22 cellular contexts compared by ENCODE assay signal in genomic region chr2:42840141-42840540, GRCh38. TPM values are rescaled to one million over a fixed set of nuclear protein-coding genes. Genes with fewer than 3 reads are reported as not detected.
A peak's percentile ranks its signal among the peaks of the same experiment; 100 is the strongest.
DNase-seq lines count a peak whose midpoint lies in the region; ATAC-seq and TF ChIP-seq lines count a peak whose summit lies in the region.
"Had no signal": no experiment of that assay in that cellular context is flagged by ENCODE, and none has a peak within 500 bp of the region (broad histone marks: within the 10 kb centered on the region; RNA-seq: fewer than 3 reads in every experiment).

No MANE protein-coding gene starts in this region.

- H3K4me3 ChIP-seq in adipocyte (ENCODE audit: low read length) (no peak overlapping the region), fibroblast of pulmonary artery (replicated peaks; ENCODE audit: low read depth, low read length) (no peak overlapping the region), suprapubic skin (no peak overlapping the region), thyroid gland (replicated peaks in 1 of 3) (no peak overlapping the region)
- H3K4me3 ChIP-seq: colonic mucosa, mucosa of descending colon, smooth muscle cell had no signal

- H3K4me1 Mint-ChIP-seq in nephron progenitor cell, result peaks cover 41% of the 10 kb centered on the region
- H3K4me1 Mint-ChIP-seq: activated B cell treated with CpG ODN at 0.5 μM for 24 hours; CD4-positive, alpha-beta memory T cell had no signal

- WGBS in suprapubic skin, result 57% methylated on average over 3 of the region's 3 CpGs
- 49 to 71% methylated on average over 3 of the region's 3 CpGs for WGBS in thyroid gland, 2 donors

- H3K9me3 Mint-ChIP-seq in nephron progenitor cell, result peaks cover 20% of the 10 kb centered on the region
- H3K9me3 Mint-ChIP-seq: activated B cell treated with CpG ODN at 0.5 μM for 24 hours; activated naive CD4-positive, alpha-beta T cell treated with anti-CD3 and anti-CD28 coated beads, Interleukin-2, amount 50 U/mL, for 72 hours; CD4-positive, alpha-beta memory T cell; H9 had no signal

- H3K4me1 ChIP-seq in adipocyte (ENCODE audit: control insufficient read depth, insufficient read depth, low read length), result peaks cover 36% of the 10 kb centered on the region
- H3K4me1 ChIP-seq in suprapubic skin, result peaks cover 44% of the 10 kb centered on the region
- peaks cover 6 to 10% of the 10 kb centered on the region in 2 donors for H3K4me1 ChIP-seq in thyroid gland
- H3K4me1 ChIP-seq: colonic mucosa had no signal

- DNase-seq in adipocyte (ENCODE audit: low read depth), result no peak
- peak; percentile 13 for DNase-seq in fibroblast of pulmonary artery (ENCODE audit: low read depth)
- no peak for DNase-seq in nephron progenitor cell
- DNase-seq in suprapubic skin (ENCODE audit: low spot score in 2 of 2), result peak; percentile 19 to 35
- DNase-seq in germinal center (ENCODE audit: low spot score), result no peak
- no peak for DNase-seq in thyroid gland
- no peak for DNase-seq in activated CD4-positive, CD25-positive, alpha-beta regulatory T cell treated with anti-CD3 and anti-CD28 coated beads, Interleukin-2, amount 50 U/mL, for 72 hours
- DNase-seq: activated B cell treated with CpG ODN at 0.5 μM for 24 hours; activated T-cell treated with anti-CD3 and anti-CD28 coated beads, Interleukin-2, amount 50 U/mL, for 72 hours; CD4-positive, alpha-beta memory T cell; colonic mucosa; DMS153; GF-D8; H9; mucosa of descending colon; NCI-H2029; T-helper 9 cell had no signal

- no peak overlapping the region for H3K4me3 Mint-ChIP-seq in nephron progenitor cell
- H3K4me3 Mint-ChIP-seq: activated B cell treated with CpG ODN at 0.5 μM for 24 hours; activated T-cell treated with anti-CD3 and anti-CD28 coated beads, Interleukin-2, amount 50 U/mL, for 72 hours; CD4-positive, alpha-beta memory T cell; H9 had no signal

- H3K27ac ChIP-seq in suprapubic skin, result peak overlapping the region; percentile 43
- no peak overlapping the region for H3K27ac ChIP-seq in thyroid gland
- H3K27ac ChIP-seq: colonic mucosa had no signal

- ATAC-seq in HG02759 (IDR thresholded peaks at IDR 0.05; ENCODE audit: unreplicated experiment), result no peak
- ATAC-seq: activated naive CD4-positive, alpha-beta T cell treated with anti-CD3 and anti-CD28 coated beads, Interleukin-2, amount 50 U/mL, for 72 hours; activated T-cell treated with anti-CD3 and anti-CD28 coated beads, Interleukin-2, amount 50 U/mL, for 72 hours; left lobe of liver; mucosa of descending colon had no signal

- TF ChIP-seq EP300 in suprapubic skin (IDR thresholded peaks at IDR 0.05), result no peak

- H3K27ac Mint-ChIP-seq in nephron progenitor cell, result peak overlapping the region; percentile 7
- H3K27ac Mint-ChIP-seq: activated B cell treated with CpG ODN at 0.5 μM for 24 hours; activated naive CD4-positive, alpha-beta T cell treated with anti-CD3 and anti-CD28 coated beads, Interleukin-2, amount 50 U/mL, for 72 hours; activated T-cell treated with anti-CD3 and anti-CD28 coated beads, Interleukin-2, amount 50 U/mL, for 72 hours; H9 had no signal

- H3K36me3 Mint-ChIP-seq in nephron progenitor cell (ENCODE audit: low read depth), result peaks cover 16% of the 10 kb centered on the region
- H3K36me3 Mint-ChIP-seq: activated naive CD4-positive, alpha-beta T cell treated with anti-CD3 and anti-CD28 coated beads, Interleukin-2, amount 50 U/mL, for 72 hours; CD4-positive, alpha-beta memory T cell had no signal

- intact Hi-C loops in thyroid gland (cut with DNase I), result no loop called here

- no peaks in the 10 kb centered on the region for H3K9me3 ChIP-seq in adipocyte (ENCODE audit: control insufficient read depth, low read length)
- no peaks in the 10 kb centered on the region for H3K9me3 ChIP-seq in suprapubic skin
- H3K9me3 ChIP-seq in thyroid gland, result no peaks in the 10 kb centered on the region
- H3K9me3 ChIP-seq: colonic mucosa, mucosa of descending colon had no signal

- H3K27me3 ChIP-seq in adipocyte (replicated peaks; ENCODE audit: control insufficient read depth, insufficient read depth, low read length), result no peaks in the 10 kb centered on the region
- no peaks in the 10 kb centered on the region for H3K27me3 ChIP-seq in suprapubic skin
- no peaks in the 10 kb centered on the region for H3K27me3 ChIP-seq in thyroid gland
- H3K27me3 ChIP-seq: colonic mucosa had no signal

- no peaks in the 10 kb centered on the region for H3K27me3 Mint-ChIP-seq in nephron progenitor cell (ENCODE audit: low read depth, poor library complexity)
- H3K27me3 Mint-ChIP-seq: activated B cell treated with CpG ODN at 0.5 μM for 24 hours; CD4-positive, alpha-beta memory T cell had no signal

- TF ChIP-seq CTCF in fibroblast of pulmonary artery (IDR thresholded peaks at IDR 0.05; ENCODE audit: low read length, missing control alignments), result no peak
- no peak for TF ChIP-seq CTCF in nephron progenitor cell (IDR thresholded peaks at IDR 0.05)
- no peak for TF ChIP-seq CTCF in suprapubic skin (IDR thresholded peaks at IDR 0.05)
- TF ChIP-seq CTCF in thyroid gland (IDR thresholded peaks at IDR 0.05), result no peak

- H3K36me3 ChIP-seq in adipocyte (ENCODE audit: control insufficient read depth, insufficient read depth, low read length, severe bottlenecking) (no peaks in the 10 kb centered on the region), suprapubic skin (no peaks in the 10 kb centered on the region), thyroid gland (no peaks in the 10 kb centered on the region)
- H3K36me3 ChIP-seq: colonic mucosa had no signal

- peak overlapping the region; percentile 10 for H3K9ac ChIP-seq in adipocyte (ENCODE audit: low read length)

- TF ChIP-seq POLR2A in suprapubic skin (IDR thresholded peaks at IDR 0.05), result no peak
- TF ChIP-seq POLR2A in thyroid gland (IDR thresholded peaks at IDR 0.05), result no peak

RNA-seq across cellular contexts. Expression of gene HAAO, which starts 47.8 kb away (rescaled TPM):
- total RNA-seq in suprapubic skin, result 1 to 10 TPM; 3.9 to 6.6 (median 4.3) TPM
- total RNA-seq in thyroid gland, result 1 to 10 TPM; 2.2 to 6.8 (median 3.9) TPM
- total RNA-seq: NCI-H460 had no signal

Comparison
In these comparisons a context has a peak if more than half of its experiments do, and no peak if none do; other contexts are left out.
1. DNase-seq: peak in fibroblast of pulmonary artery (single experiment) and suprapubic skin (2 of 2); none in adipocyte (single experiment), nephron progenitor cell (single experiment), germinal center (single experiment), thyroid gland (0 of 2) and activated CD4-positive, CD25-positive, alpha-beta regulatory T cell treated with anti-CD3 and anti-CD28 coated beads, Interleukin-2, amount 50 U/mL, for 72 hours (single experiment).